Comparison of ENCODE assay signal across 1 cellular context in the genomic region with DNA sequence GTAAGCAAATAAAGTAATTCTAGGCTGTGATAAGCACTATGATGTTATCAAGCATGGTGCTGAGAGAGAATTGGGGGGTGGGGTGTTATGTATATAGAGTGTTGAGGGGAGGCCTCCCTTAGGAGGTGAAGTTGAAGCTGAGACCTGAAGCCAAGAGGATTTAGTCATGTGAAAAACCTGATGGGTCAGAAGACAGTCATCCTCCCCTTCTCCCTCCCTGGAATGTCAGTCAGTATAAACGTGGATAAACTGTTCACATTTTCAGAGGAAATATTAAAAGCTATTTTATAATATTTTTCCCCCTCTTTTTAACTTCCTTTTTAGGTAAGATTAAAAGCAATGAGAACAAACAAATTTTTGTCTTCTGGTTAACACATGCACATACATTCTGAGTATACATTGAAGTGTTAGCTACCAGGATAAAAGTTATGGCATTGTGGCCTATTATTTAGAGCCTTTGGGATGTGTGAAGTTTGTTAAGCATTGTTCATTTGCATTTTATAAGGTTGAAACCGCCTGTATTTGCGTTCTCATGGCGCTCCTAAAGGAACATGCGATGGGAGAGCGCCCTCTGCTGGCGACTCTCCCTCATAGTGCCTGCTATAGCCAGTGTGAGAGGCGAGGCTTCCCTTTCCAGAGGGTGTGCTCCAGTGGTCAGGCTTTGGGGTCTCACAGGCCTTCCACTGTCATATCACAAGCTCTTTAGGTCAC.
TF ChIP-seq lines count a peak whose summit lies in the region.

No MANE protein-coding gene starts in this region.

TF ChIP-seq in K562, 482 proteins besides CTCF, POLR2A, EP300 and RAD21 (continued from another document and continues in another):
- TF ChIP-seq, protein P1, sequence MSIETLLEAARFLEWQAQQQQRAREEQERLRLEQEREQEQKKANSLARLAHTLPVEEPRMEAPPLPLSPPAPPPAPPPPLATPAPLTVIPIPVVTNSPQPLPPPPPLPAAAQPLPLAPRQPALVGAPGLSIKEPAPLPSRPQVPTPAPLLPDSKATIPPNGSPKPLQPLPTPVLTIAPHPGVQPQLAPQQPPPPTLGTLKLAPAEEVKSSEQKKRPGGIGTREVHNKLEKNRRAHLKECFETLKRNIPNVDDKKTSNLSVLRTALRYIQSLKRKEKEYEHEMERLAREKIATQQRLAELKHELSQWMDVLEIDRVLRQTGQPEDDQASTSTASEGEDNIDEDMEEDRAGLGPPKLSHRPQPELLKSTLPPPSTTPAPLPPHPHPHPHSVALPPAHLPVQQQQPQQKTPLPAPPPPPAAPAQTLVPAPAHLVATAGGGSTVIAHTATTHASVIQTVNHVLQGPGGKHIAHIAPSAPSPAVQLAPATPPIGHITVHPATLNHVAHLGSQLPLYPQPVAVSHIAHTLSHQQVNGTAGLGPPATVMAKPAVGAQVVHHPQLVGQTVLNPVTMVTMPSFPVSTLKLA (conservative IDR thresholded peaks at IDR 0.05), result peak; percentile 9 to 38; a peak in 1 of 4 replicates
- TF ChIP-seq MAFF (IDR thresholded peaks at IDR 0.05; ENCODE audit: low read length) (0 out of 2 replicates have a peak, but pooled peaks have one; percentile 17), ZNF282 (CRISPR knock-in tag; IDR thresholded peaks at IDR 0.05) (no peak), KDM1A (IDR thresholded peaks at IDR 0.05) (no peak), POLR2AphosphoS2 (IDR thresholded peaks at IDR 0.05; ENCODE audit: low read length) (peak; percentile 41; the same call in 1 of the 2 replicates), ATF1 (CRISPR knock-in tag; IDR thresholded peaks at IDR 0.05) (no peak), ATF1 (tag; IDR thresholded peaks at IDR 0.05) (no peak), ZNF436 (CRISPR knock-in tag; IDR thresholded peaks at IDR 0.05) (no peak), ZFP36 (IDR thresholded peaks at IDR 0.05; ENCODE audit: low read depth, low read length, partially characterized antibody) (peak; percentile 5), NONO (IDR thresholded peaks at IDR 0.05; ENCODE audit: low read depth in 2 of 2, low read length in 1 of 2) (no peak), TEAD1 (CRISPR knock-in tag; IDR thresholded peaks at IDR 0.05) (0 out of 4 replicates have a peak, but pooled peaks of 1 of the 2 experiments have one; percentile 37), HDAC8 (tag; IDR thresholded peaks at IDR 0.05) (no peak), SP1 (CRISPR knock-in tag; IDR thresholded peaks at IDR 0.05) (0 out of 2 replicates have a peak, but pooled peaks have one; percentile 42), COPS2 (conservative IDR thresholded peaks at IDR 0.05) (no peak), HDAC6 (IDR thresholded peaks at IDR 0.05; ENCODE audit: low read depth, low read length) (no peak), ZNF551 (CRISPR knock-in tag; IDR thresholded peaks at IDR 0.05) (no peak), EP400 (IDR thresholded peaks at IDR 0.05) (peak; percentile 55), CC2D1A (IDR thresholded peaks at IDR 0.05) (peak; percentile 76; the same call in 1 of the 2 replicates), SMARCB1 (IDR thresholded peaks at IDR 0.05; ENCODE audit: insufficient read length, low read depth) (no peak), ZNF232 (CRISPR knock-in tag; IDR thresholded peaks at IDR 0.05) (peak; percentile 63; the same call in 1 of the 2 replicates), ILK (tag; IDR thresholded peaks at IDR 0.05; ENCODE audit: borderline replicate concordance, low read depth) (0 out of 2 replicates have a peak, but pooled peaks have one; percentile 8), ZNF583 (CRISPR knock-in tag; IDR thresholded peaks at IDR 0.05) (no peak), ZNF311 (CRISPR knock-in tag; IDR thresholded peaks at IDR 0.05) (no peak), YY1 (IDR thresholded peaks at IDR 0.05; ENCODE audit: borderline replicate concordance in 1 of 3, control insufficient read depth in 1 of 3, extremely low read depth in 1 of 3, insufficient read depth in 3 of 3, insufficient read length in 1 of 3, insufficient replicate concordance in 2 of 3, low read depth in 1 of 3, low read length in 2 of 3) (peak in 2 of 3 experiments; percentile 50 to 67), CBX1 (IDR thresholded peaks at IDR 0.05; ENCODE audit: low read depth) (no peak), CBX8 (IDR thresholded peaks at IDR 0.05; ENCODE audit: borderline replicate concordance, extremely low read depth, low read depth, low read length, poor library complexity, severe bottlenecking) (no peak)
- TF ChIP-seq, protein P2, sequence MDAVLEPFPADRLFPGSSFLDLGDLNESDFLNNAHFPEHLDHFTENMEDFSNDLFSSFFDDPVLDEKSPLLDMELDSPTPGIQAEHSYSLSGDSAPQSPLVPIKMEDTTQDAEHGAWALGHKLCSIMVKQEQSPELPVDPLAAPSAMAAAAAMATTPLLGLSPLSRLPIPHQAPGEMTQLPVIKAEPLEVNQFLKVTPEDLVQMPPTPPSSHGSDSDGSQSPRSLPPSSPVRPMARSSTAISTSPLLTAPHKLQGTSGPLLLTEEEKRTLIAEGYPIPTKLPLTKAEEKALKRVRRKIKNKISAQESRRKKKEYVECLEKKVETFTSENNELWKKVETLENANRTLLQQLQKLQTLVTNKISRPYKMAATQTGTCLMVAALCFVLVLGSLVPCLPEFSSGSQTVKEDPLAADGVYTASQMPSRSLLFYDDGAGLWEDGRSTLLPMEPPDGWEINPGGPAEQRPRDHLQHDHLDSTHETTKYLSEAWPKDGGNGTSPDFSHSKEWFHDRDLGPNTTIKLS (IDR thresholded peaks at IDR 0.05; ENCODE audit: borderline replicate concordance, low read depth), result no peak
- TF ChIP-seq, protein P3, sequence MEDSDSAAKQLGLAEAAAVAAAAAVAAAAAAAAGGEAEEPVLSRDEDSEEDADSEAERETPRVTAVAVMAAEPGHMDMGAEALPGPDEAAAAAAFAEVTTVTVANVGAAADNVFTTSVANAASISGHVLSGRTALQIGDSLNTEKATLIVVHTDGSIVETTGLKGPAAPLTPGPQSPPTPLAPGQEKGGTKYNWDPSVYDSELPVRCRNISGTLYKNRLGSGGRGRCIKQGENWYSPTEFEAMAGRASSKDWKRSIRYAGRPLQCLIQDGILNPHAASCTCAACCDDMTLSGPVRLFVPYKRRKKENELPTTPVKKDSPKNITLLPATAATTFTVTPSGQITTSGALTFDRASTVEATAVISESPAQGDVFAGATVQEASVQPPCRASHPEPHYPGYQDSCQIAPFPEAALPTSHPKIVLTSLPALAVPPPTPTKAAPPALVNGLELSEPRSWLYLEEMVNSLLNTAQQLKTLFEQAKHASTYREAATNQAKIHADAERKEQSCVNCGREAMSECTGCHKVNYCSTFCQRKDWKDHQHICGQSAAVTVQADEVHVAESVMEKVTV (CRISPR knock-in tag; IDR thresholded peaks at IDR 0.05), result peak; percentile 95
- TF ChIP-seq, protein P4, sequence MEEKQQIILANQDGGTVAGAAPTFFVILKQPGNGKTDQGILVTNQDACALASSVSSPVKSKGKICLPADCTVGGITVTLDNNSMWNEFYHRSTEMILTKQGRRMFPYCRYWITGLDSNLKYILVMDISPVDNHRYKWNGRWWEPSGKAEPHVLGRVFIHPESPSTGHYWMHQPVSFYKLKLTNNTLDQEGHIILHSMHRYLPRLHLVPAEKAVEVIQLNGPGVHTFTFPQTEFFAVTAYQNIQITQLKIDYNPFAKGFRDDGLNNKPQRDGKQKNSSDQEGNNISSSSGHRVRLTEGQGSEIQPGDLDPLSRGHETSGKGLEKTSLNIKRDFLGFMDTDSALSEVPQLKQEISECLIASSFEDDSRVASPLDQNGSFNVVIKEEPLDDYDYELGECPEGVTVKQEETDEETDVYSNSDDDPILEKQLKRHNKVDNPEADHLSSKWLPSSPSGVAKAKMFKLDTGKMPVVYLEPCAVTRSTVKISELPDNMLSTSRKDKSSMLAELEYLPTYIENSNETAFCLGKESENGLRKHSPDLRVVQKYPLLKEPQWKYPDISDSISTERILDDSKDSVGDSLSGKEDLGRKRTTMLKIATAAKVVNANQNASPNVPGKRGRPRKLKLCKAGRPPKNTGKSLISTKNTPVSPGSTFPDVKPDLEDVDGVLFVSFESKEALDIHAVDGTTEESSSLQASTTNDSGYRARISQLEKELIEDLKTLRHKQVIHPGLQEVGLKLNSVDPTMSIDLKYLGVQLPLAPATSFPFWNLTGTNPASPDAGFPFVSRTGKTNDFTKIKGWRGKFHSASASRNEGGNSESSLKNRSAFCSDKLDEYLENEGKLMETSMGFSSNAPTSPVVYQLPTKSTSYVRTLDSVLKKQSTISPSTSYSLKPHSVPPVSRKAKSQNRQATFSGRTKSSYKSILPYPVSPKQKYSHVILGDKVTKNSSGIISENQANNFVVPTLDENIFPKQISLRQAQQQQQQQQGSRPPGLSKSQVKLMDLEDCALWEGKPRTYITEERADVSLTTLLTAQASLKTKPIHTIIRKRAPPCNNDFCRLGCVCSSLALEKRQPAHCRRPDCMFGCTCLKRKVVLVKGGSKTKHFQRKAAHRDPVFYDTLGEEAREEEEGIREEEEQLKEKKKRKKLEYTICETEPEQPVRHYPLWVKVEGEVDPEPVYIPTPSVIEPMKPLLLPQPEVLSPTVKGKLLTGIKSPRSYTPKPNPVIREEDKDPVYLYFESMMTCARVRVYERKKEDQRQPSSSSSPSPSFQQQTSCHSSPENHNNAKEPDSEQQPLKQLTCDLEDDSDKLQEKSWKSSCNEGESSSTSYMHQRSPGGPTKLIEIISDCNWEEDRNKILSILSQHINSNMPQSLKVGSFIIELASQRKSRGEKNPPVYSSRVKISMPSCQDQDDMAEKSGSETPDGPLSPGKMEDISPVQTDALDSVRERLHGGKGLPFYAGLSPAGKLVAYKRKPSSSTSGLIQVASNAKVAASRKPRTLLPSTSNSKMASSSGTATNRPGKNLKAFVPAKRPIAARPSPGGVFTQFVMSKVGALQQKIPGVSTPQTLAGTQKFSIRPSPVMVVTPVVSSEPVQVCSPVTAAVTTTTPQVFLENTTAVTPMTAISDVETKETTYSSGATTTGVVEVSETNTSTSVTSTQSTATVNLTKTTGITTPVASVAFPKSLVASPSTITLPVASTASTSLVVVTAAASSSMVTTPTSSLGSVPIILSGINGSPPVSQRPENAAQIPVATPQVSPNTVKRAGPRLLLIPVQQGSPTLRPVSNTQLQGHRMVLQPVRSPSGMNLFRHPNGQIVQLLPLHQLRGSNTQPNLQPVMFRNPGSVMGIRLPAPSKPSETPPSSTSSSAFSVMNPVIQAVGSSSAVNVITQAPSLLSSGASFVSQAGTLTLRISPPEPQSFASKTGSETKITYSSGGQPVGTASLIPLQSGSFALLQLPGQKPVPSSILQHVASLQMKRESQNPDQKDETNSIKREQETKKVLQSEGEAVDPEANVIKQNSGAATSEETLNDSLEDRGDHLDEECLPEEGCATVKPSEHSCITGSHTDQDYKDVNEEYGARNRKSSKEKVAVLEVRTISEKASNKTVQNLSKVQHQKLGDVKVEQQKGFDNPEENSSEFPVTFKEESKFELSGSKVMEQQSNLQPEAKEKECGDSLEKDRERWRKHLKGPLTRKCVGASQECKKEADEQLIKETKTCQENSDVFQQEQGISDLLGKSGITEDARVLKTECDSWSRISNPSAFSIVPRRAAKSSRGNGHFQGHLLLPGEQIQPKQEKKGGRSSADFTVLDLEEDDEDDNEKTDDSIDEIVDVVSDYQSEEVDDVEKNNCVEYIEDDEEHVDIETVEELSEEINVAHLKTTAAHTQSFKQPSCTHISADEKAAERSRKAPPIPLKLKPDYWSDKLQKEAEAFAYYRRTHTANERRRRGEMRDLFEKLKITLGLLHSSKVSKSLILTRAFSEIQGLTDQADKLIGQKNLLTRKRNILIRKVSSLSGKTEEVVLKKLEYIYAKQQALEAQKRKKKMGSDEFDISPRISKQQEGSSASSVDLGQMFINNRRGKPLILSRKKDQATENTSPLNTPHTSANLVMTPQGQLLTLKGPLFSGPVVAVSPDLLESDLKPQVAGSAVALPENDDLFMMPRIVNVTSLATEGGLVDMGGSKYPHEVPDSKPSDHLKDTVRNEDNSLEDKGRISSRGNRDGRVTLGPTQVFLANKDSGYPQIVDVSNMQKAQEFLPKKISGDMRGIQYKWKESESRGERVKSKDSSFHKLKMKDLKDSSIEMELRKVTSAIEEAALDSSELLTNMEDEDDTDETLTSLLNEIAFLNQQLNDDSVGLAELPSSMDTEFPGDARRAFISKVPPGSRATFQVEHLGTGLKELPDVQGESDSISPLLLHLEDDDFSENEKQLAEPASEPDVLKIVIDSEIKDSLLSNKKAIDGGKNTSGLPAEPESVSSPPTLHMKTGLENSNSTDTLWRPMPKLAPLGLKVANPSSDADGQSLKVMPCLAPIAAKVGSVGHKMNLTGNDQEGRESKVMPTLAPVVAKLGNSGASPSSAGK (IDR thresholded peaks at IDR 0.05), result peak; percentile 87
- TF ChIP-seq, protein P5, sequence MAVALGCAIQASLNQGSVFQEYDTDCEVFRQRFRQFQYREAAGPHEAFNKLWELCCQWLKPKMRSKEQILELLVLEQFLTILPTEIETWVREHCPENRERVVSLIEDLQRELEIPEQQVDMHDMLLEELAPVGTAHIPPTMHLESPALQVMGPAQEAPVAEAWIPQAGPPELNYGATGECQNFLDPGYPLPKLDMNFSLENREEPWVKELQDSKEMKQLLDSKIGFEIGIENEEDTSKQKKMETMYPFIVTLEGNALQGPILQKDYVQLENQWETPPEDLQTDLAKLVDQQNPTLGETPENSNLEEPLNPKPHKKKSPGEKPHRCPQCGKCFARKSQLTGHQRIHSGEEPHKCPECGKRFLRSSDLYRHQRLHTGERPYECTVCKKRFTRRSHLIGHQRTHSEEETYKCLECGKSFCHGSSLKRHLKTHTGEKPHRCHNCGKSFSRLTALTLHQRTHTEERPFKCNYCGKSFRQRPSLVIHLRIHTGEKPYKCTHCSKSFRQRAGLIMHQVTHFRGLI (CRISPR knock-in tag; IDR thresholded peaks at IDR 0.05), result 0 out of 2 replicates have a peak, but pooled peaks have one; percentile 12
- TF ChIP-seq, protein P6, sequence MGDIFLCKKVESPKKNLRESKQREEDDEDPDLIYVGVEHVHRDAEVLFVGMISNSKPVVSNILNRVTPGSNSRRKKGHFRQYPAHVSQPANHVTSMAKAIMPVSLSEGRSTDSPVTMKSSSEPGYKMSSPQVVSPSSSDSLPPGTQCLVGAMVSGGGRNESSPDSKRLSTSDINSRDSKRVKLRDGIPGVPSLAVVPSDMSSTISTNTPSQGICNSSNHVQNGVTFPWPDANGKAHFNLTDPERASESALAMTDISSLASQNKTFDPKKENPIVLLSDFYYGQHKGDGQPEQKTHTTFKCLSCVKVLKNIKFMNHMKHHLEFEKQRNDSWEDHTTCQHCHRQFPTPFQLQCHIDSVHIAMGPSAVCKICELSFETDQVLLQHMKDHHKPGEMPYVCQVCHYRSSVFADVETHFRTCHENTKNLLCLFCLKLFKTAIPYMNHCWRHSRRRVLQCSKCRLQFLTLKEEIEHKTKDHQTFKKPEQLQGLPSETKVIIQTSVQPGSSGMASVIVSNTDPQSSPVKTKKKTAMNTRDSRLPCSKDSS (IDR thresholded peaks at IDR 0.05; ENCODE audit: low read depth, partially characterized antibody), result no peak
- TF ChIP-seq, protein P7, sequence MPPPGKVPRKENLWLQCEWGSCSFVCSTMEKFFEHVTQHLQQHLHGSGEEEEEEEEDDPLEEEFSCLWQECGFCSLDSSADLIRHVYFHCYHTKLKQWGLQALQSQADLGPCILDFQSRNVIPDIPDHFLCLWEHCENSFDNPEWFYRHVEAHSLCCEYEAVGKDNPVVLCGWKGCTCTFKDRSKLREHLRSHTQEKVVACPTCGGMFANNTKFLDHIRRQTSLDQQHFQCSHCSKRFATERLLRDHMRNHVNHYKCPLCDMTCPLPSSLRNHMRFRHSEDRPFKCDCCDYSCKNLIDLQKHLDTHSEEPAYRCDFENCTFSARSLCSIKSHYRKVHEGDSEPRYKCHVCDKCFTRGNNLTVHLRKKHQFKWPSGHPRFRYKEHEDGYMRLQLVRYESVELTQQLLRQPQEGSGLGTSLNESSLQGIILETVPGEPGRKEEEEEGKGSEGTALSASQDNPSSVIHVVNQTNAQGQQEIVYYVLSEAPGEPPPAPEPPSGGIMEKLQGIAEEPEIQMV (tag; conservative IDR thresholded peaks at IDR 0.05; ENCODE audit: low read depth), result no peak
